In genomic region chr13:111036665-111037064, GRCh38 we compare ENCODE assay signal across 25 cellular contexts.
DNase-seq lines count a peak whose midpoint lies in the region; ATAC-seq, FAIRE-seq and TF ChIP-seq lines count a peak whose summit lies in the region.
"Had no signal": no experiment of that assay in that cellular context is flagged by ENCODE, and none has a peak within 500 bp of the region (broad histone marks: within the 10 kb centered on the region; RNA-seq: fewer than 3 reads in every experiment).

No MANE protein-coding gene starts in this region.

- intact Hi-C loops in HCT116 (cut with micrococcal nuclease) (no loop called here), endothelial cell of umbilical vein (cut with micrococcal nuclease) (no loop called here)

- ATAC-seq in HCT116 (peak; percentile 36; the same call in 1 of the 2 replicates), HG02623 (IDR thresholded peaks at IDR 0.05; ENCODE audit: unreplicated experiment) (no peak)
- ATAC-seq: GM12878 had no signal

- H3K79me2 ChIP-seq in HCT116 (ENCODE audit: insufficient read depth, low read length) (no peaks in the 10 kb centered on the region), endothelial cell of umbilical vein (ENCODE audit: control insufficient read depth, insufficient read depth, low read length) (no peaks in the 10 kb centered on the region)

- TF ChIP-seq CTCF in HCT116 (IDR thresholded peaks at IDR 0.05 in 2 of 3, conservative IDR thresholded peaks at IDR 0.05 in 1 of 3; ENCODE audit: borderline replicate concordance in 1 of 3, insufficient read depth in 1 of 3, low read depth in 2 of 3, low read length in 2 of 3): no peak
- peak; percentile 46 for TF ChIP-seq CTCF in VCaP (conservative IDR thresholded peaks at IDR 0.05)
- TF ChIP-seq CTCF in endothelial cell of umbilical vein (IDR thresholded peaks at IDR 0.05; ENCODE audit: extremely low read depth in 1 of 2, insufficient read depth in 1 of 2, low read depth in 1 of 2, low read length in 2 of 2): no peak
- TF ChIP-seq CTCF in WERI-Rb-1 (IDR thresholded peaks at IDR 0.05; ENCODE audit: low read depth, low read length): no peak
- TF ChIP-seq CTCF in GM20000 (IDR thresholded peaks at IDR 0.05; ENCODE audit: extremely low read depth, missing control alignments): no peak

- H3K9me1 ChIP-seq in endothelial cell of umbilical vein (replicated peaks; ENCODE audit: control insufficient read depth, extremely low read depth, insufficient read depth, low read length): no peaks in the 10 kb centered on the region

- CTCF ChIA-PET in HCT116 (lab: Charles Lee): no interaction called here
- CTCF ChIA-PET in endothelial cell of umbilical vein (lab: Charles Lee): no interaction called here

- RAD21 ChIA-PET in HCT116 (lab: Charles Lee; ENCODE audit: low non-redundant PET in 1 of 2, low total read pairs in 2 of 2, uncharacterized antibody in 2 of 2, unreplicated experiment in 2 of 2): no interaction called here

- H3K9ac ChIP-seq in HCT116 (ENCODE audit: low read length) (no peak overlapping the region), endothelial cell of umbilical vein (replicated peaks; ENCODE audit: extremely low read depth, insufficient read depth, low read length) (no peak overlapping the region)
- H3K9ac ChIP-seq: BLaER1 had no signal

- no peak for TF ChIP-seq RAD21 in HCT116 (IDR thresholded peaks at IDR 0.05; ENCODE audit: low read depth)

- H3K4me3 ChIP-seq in HCT116 (replicated peaks in 1 of 2; ENCODE audit: low read depth in 1 of 2, low read length in 2 of 2) (no peak overlapping the region), endothelial cell of umbilical vein (replicated peaks in 1 of 3; ENCODE audit: insufficient read depth in 1 of 3, low read depth in 1 of 3, low read length in 3 of 3) (no peak overlapping the region), WERI-Rb-1 (ENCODE audit: low read depth, low read length) (no peak overlapping the region)
- H3K4me3 ChIP-seq: BLaER1, GM12878 had no signal

- TF ChIP-seq POLR2A in HCT116 (IDR thresholded peaks at IDR 0.05; ENCODE audit: borderline replicate concordance, extremely low read depth, insufficient read depth, insufficient read length): no peak
- no peak for TF ChIP-seq POLR2A in endothelial cell of umbilical vein (IDR thresholded peaks at IDR 0.05; ENCODE audit: low read depth, low read length)

- no peak for DNase-seq in HCT116 (ENCODE audit: low read depth, low spot score)
- DNase-seq in endothelial cell of umbilical vein (ENCODE audit: low read depth, low spot score): no peak
- no peak for DNase-seq in WERI-Rb-1
- no peak for DNase-seq in GM20000 (ENCODE audit: low spot score)
- DNase-seq: 8988T; ACHN; BE2C; C1 segment of cervical spinal cord; CD4-positive, alpha-beta memory T cell; CD4-positive, CD25-positive, alpha-beta regulatory T cell; CD8-positive, alpha-beta memory T cell; DMS 273 treated with DMSO at 0.1 percent for 48 hours; DMS153; DMS53; DMS79; DND-41; EL; GDM1 had no signal

- peak; percentile 12 for FAIRE-seq in endothelial cell of umbilical vein (lab: Jason Lieb, UNC)
- FAIRE-seq: A204.1, GM12878, GM12892, GM18507 had no signal

- POLR2A ChIA-PET in HCT116 (lab: Charles Lee): no interaction called here
- POLR2A ChIA-PET in endothelial cell of umbilical vein (lab: Charles Lee): no interaction called here

- dilution Hi-C loops in endothelial cell of umbilical vein (cut with MboI; ENCODE audit: extremely low pct_ligation_motif_present, low sequenced_read_pairs): no loop called here

- H4K20me1 ChIP-seq in HCT116 (ENCODE audit: insufficient read depth): no peaks in the 10 kb centered on the region
- H4K20me1 ChIP-seq in endothelial cell of umbilical vein (replicated peaks; ENCODE audit: control insufficient read depth, extremely low read depth, insufficient read depth, low read length): no peaks in the 10 kb centered on the region
- H4K20me1 ChIP-seq: BLaER1 had no signal

- H3K36me3 ChIP-seq in HCT116 (ENCODE audit: control insufficient read depth in 1 of 2, insufficient read depth in 2 of 2, low read length in 2 of 2) (no peaks in the 10 kb centered on the region), endothelial cell of umbilical vein (ENCODE audit: control insufficient read depth in 2 of 2, extremely low read depth in 1 of 2, insufficient read depth in 2 of 2, low read length in 2 of 2) (no peaks in the 10 kb centered on the region), WERI-Rb-1 (no peaks in the 10 kb centered on the region)
- H3K36me3 ChIP-seq: BE2C, BLaER1 had no signal

- H3K27me3 ChIP-seq in HCT116 (ENCODE audit: insufficient read depth, low read length) (no peaks in the 10 kb centered on the region), endothelial cell of umbilical vein (ENCODE audit: control insufficient read depth in 2 of 2, insufficient read depth in 2 of 2, low read length in 2 of 2) (peaks cover 3 to 5% of the 10 kb centered on the region in 2 experiments), WERI-Rb-1 (ENCODE audit: insufficient read depth, low read depth, severe bottlenecking) (peaks cover 99% of the 10 kb centered on the region)
- H3K27me3 ChIP-seq: BLaER1 had no signal

- peaks cover 0 to 12% of the 10 kb centered on the region in 2 experiments; a peak in 1 of 4 replicates for H3K4me1 ChIP-seq in HCT116 (ENCODE audit: control insufficient read depth in 1 of 2, insufficient read depth in 2 of 2, low read length in 2 of 2)
- no peaks in the 10 kb centered on the region for H3K4me1 ChIP-seq in endothelial cell of umbilical vein (ENCODE audit: control insufficient read depth, extremely low read depth, insufficient read depth, low read length)
- H3K4me1 ChIP-seq: BE2C had no signal

- no TSS peak for BruUV-seq in HCT116 (replicated peaks; lab: Mats Ljungman, UMichigan)
- BruUV-seq in endothelial cell of umbilical vein (replicated peaks; lab: Mats Ljungman, UMichigan): no TSS peak

- H2AFZ ChIP-seq in HCT116 (ENCODE audit: low read depth, low read length, poor library complexity, severe bottlenecking): no peak overlapping the region
- no peak overlapping the region for H2AFZ ChIP-seq in endothelial cell of umbilical vein (ENCODE audit: low read depth, low read length)

- no peaks in the 10 kb centered on the region for H3K9me3 ChIP-seq in HCT116 (ENCODE audit: control insufficient read depth in 1 of 2, insufficient read depth in 1 of 2, low read depth in 1 of 2, low read length in 2 of 2)
- no peaks in the 10 kb centered on the region for H3K9me3 ChIP-seq in endothelial cell of umbilical vein (replicated peaks; ENCODE audit: control insufficient read depth, insufficient read depth, low read length)
- H3K9me3 ChIP-seq in WERI-Rb-1 (ENCODE audit: severe bottlenecking): peaks cover 7% of the 10 kb centered on the region
- H3K9me3 ChIP-seq: BE2C, BLaER1 had no signal

- H3K9me2 ChIP-seq in HCT116 (ENCODE audit: insufficient read depth): no peaks in the 10 kb centered on the region

- no peak overlapping the region for H3K27ac ChIP-seq in HCT116 (ENCODE audit: low read depth, low read length)
- peak overlapping the region; percentile 57; the same call in 1 of the 2 replicates for H3K27ac ChIP-seq in VCaP
- no peak overlapping the region for H3K27ac ChIP-seq in endothelial cell of umbilical vein (ENCODE audit: insufficient read depth, low read depth, low read length)
- no peak overlapping the region for H3K27ac ChIP-seq in WERI-Rb-1
- H3K27ac ChIP-seq: BLaER1 had no signal

- no peak overlapping the region for H3K4me2 ChIP-seq in HCT116 (ENCODE audit: low read length)
- no peak overlapping the region for H3K4me2 ChIP-seq in endothelial cell of umbilical vein (ENCODE audit: insufficient read depth, low read length)
- H3K4me2 ChIP-seq: BLaER1 had no signal

TF ChIP-seq in HCT116, 20 proteins besides CTCF, POLR2A, EP300 and RAD21 (continues in another document):
- TF ChIP-seq SIN3A (IDR thresholded peaks at IDR 0.05; ENCODE audit: low read depth): no peak
- no peak for TF ChIP-seq SP1 (IDR thresholded peaks at IDR 0.05; ENCODE audit: low read depth)
- TF ChIP-seq CBX3 (IDR thresholded peaks at IDR 0.05; ENCODE audit: low read depth): no peak

TF ChIP-seq in endothelial cell of umbilical vein, 7 proteins besides CTCF, POLR2A, EP300 and RAD21:
- TF ChIP-seq, protein P1, sequence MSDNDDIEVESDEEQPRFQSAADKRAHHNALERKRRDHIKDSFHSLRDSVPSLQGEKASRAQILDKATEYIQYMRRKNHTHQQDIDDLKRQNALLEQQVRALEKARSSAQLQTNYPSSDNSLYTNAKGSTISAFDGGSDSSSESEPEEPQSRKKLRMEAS (IDR thresholded peaks at IDR 0.05; ENCODE audit: insufficient read depth, insufficient read length): no peak
- TF ChIP-seq MYC (IDR thresholded peaks at IDR 0.05; ENCODE audit: low read depth, low read length) (no peak), FOS (IDR thresholded peaks at IDR 0.05; ENCODE audit: borderline replicate concordance, insufficient read depth, low read length) (no peak), GATA2 (IDR thresholded peaks at IDR 0.05; ENCODE audit: insufficient read depth, insufficient read length, low read depth, low read length) (no peak), POLR2AphosphoS5 (IDR thresholded peaks at IDR 0.05; ENCODE audit: insufficient read depth, low read depth, low read length) (no peak), JUN (IDR thresholded peaks at IDR 0.05; ENCODE audit: borderline replicate concordance, insufficient read depth, insufficient read length, low read depth) (no peak), EZH2 (IDR thresholded peaks at IDR 0.05; ENCODE audit: borderline replicate concordance, low read depth, low read length, severe bottlenecking) (no peak)
